In the genomic region with DNA sequence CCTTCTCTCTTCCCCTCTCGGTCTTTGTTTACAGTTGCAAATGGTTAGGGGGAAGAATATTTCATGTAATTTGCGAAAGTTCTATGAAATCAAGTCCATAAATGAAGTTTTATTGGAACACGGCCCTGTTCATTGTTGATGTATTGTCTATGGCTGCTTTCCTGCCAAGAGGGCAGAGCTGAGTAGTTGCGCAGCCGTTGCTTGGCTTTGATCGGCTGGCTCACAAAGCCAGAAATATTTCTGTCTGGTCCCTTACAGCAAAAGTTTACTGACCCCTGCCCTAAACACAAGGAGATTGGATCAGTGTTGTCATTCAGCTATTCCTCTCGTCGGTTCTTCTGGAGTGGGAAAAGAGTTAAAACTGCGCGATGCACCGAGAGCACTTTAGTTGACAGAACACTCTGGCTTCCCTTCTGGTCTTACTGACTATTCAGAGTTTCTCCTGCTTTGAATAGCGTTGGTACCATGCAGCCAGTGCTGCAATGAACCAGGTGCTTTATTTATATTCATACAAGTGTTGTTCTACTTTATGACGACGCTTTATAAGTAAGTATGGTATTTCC, we compare ENCODE assay signal across 8 cellular contexts. TPM values are rescaled to one million over a fixed set of nuclear protein-coding genes. Genes with fewer than 3 reads are reported as not detected.
A peak's percentile ranks its signal among the peaks of the same experiment; 100 is the strongest.
DNase-seq lines count a peak whose midpoint lies in the region; ATAC-seq and TF ChIP-seq lines count a peak whose summit lies in the region.

No MANE protein-coding gene starts in this region.

- H3K4me3 Mint-ChIP-seq in endodermal cell = peak overlapping the region; percentile 73

- CTCF ChIA-PET in HEK293T (lab: Yijun Ruan, JAX) = interaction anchor here (0.7 kb wide), 1 partner anchor 1264 kb away, joined by 3 read pairs; no protein-coding TSS in a partner anchor

- TF ChIP-seq EP300 in upper lobe of left lung (IDR thresholded peaks at IDR 0.05) = no peak

- no peaks in the 10 kb centered on the region for H3K36me3 Mint-ChIP-seq in endodermal cell (ENCODE audit: low read depth)

- no peaks in the 10 kb centered on the region for H3K9me3 ChIP-seq in endodermal cell (ENCODE audit: control insufficient read depth, low read length)
- H3K9me3 ChIP-seq in upper lobe of left lung = no peaks in the 10 kb centered on the region

- TF ChIP-seq CTCF in endodermal cell (conservative IDR thresholded peaks at IDR 0.05) = no peak
- no peak for TF ChIP-seq CTCF in upper lobe of left lung (IDR thresholded peaks at IDR 0.05)

- H3K36me3 ChIP-seq in endodermal cell (ENCODE audit: control insufficient read depth, insufficient read depth, low read length) = no peaks in the 10 kb centered on the region
- no peaks in the 10 kb centered on the region for H3K36me3 ChIP-seq in upper lobe of left lung

- H3K4me1 ChIP-seq in endodermal cell (ENCODE audit: control insufficient read depth, insufficient read depth, low read length) (peaks cover 16% of the 10 kb centered on the region), upper lobe of left lung (peaks cover 10 to 42% (median 20%) of the 10 kb centered on the region in 4 donors)

- no peaks in the 10 kb centered on the region for H3K27me3 ChIP-seq in endodermal cell (ENCODE audit: control insufficient read depth, insufficient read depth, low read length, poor library complexity, severe bottlenecking)
- H3K27me3 ChIP-seq in upper lobe of left lung = no peaks in the 10 kb centered on the region

- H3K4me3 ChIP-seq in endodermal cell (ENCODE audit: low read length) (peak overlapping the region; percentile 96), upper lobe of left lung (peak overlapping the region; percentile 76 to 98 (median 88))

- peak overlapping the region; percentile 92 for H3K9ac ChIP-seq in endodermal cell (ENCODE audit: extremely low read depth, low read length, poor library complexity, severe bottlenecking)

- H3K27ac Mint-ChIP-seq in endodermal cell = peak overlapping the region; percentile 91

- H3K27ac ChIP-seq in endodermal cell (ENCODE audit: low read depth, low read length) = peak overlapping the region; percentile 94
- H3K27ac ChIP-seq in upper lobe of left lung = peak overlapping the region; percentile 92 to 97 (median 96)

- no peaks in the 10 kb centered on the region for H3K27me3 Mint-ChIP-seq in endodermal cell (ENCODE audit: insufficient read depth)

- peak; percentile 64 for DNase-seq in ELF-1 (ENCODE audit: low read depth, low spot score)
- DNase-seq in HK-2 (ENCODE audit: unreplicated experiment) = peak; percentile 17
- peak; percentile 14 for DNase-seq in SW480 (ENCODE audit: low spot score)
- peak; percentile 64 for DNase-seq in endodermal cell
- DNase-seq in midbrain (lab: John Stamatoyannopoulos, UW) = peak; percentile 76
- no peak for DNase-seq in upper lobe of left lung
- DNase-seq in HEK293T (ENCODE audit: extremely low spot score) = no peak

- ATAC-seq in GM19455 (IDR thresholded peaks at IDR 0.05; ENCODE audit: unreplicated experiment) = peak; percentile 23
- peak; percentile 28 to 73 for ATAC-seq in upper lobe of left lung (ENCODE audit: low FRiP score in 2 of 2)

- no peaks in the 10 kb centered on the region for H3K9me3 Mint-ChIP-seq in endodermal cell

- POLR2A ChIA-PET in HEK293T (lab: Yijun Ruan, JAX) = interaction anchor here (1.3 kb wide), 1 partner anchor 12 kb away, joined by 3 read pairs; no protein-coding TSS in a partner anchor

- no peak for TF ChIP-seq POLR2A in upper lobe of left lung (IDR thresholded peaks at IDR 0.05)

- H3K4me1 Mint-ChIP-seq in endodermal cell = peaks cover 48% of the 10 kb centered on the region

- WGBS in endodermal cell (ENCODE audit: insufficient coverage in 1 of 2, insufficient read length in 1 of 2), 2 experiments = 4 to 16% methylated on average over 6 to 14 of the region's 14 CpGs
- WGBS in upper lobe of left lung, 2 donors = 4 to 5% methylated on average over 14 of the region's 14 CpGs

TF ChIP-seq in HEK293T, 16 proteins besides CTCF, POLR2A, EP300 and RAD21:
- TF ChIP-seq TARDBP (IDR thresholded peaks at IDR 0.05) (no peak), BHLHE40 (IDR thresholded peaks at IDR 0.05; ENCODE audit: borderline replicate concordance) (no peak), FOXA1 (IDR thresholded peaks at IDR 0.05) (no peak), ELF4 (IDR thresholded peaks at IDR 0.05) (no peak), SP1 (IDR thresholded peaks at IDR 0.05) (no peak), HDGF (IDR thresholded peaks at IDR 0.05; ENCODE audit: borderline replicate concordance) (no peak), ARNT (IDR thresholded peaks at IDR 0.05) (no peak)
- TF ChIP-seq, protein P1, sequence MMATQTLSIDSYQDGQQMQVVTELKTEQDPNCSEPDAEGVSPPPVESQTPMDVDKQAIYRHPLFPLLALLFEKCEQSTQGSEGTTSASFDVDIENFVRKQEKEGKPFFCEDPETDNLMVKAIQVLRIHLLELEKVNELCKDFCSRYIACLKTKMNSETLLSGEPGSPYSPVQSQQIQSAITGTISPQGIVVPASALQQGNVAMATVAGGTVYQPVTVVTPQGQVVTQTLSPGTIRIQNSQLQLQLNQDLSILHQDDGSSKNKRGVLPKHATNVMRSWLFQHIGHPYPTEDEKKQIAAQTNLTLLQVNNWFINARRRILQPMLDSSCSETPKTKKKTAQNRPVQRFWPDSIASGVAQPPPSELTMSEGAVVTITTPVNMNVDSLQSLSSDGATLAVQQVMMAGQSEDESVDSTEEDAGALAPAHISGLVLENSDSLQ (IDR thresholded peaks at IDR 0.05) = no peak
TF ChIP-seq in HEK293T: peak in this region for 0.

RNA-seq across cellular contexts. Expression of gene ZBTB40, which starts 0.8 kb away (rescaled TPM):
- total RNA-seq in endodermal cell (10 to 100 TPM; 18.5 to 29.7 TPM), upper lobe of left lung (10 to 100 TPM; 18.1 to 62.9 (median 24.1) TPM)
- 13.3 TPM for polyA plus RNA-seq in endodermal cell (2013, experiment 1 of 2)
- 12.6 TPM for polyA plus RNA-seq in endodermal cell (2013, experiment 2 of 2)

Comparison
In these comparisons a context has a peak if more than half of its experiments do, and no peak if none do; other contexts are left out.
1. DNase-seq: peak in ELF-1 (single experiment), HK-2 (single experiment), SW480 (single experiment), endodermal cell (single experiment) and midbrain (single experiment); none in upper lobe of left lung (0 of 2) and HEK293T (single experiment).